Comparison of ENCODE assay signal across 1 cellular context in the genomic region with DNA sequence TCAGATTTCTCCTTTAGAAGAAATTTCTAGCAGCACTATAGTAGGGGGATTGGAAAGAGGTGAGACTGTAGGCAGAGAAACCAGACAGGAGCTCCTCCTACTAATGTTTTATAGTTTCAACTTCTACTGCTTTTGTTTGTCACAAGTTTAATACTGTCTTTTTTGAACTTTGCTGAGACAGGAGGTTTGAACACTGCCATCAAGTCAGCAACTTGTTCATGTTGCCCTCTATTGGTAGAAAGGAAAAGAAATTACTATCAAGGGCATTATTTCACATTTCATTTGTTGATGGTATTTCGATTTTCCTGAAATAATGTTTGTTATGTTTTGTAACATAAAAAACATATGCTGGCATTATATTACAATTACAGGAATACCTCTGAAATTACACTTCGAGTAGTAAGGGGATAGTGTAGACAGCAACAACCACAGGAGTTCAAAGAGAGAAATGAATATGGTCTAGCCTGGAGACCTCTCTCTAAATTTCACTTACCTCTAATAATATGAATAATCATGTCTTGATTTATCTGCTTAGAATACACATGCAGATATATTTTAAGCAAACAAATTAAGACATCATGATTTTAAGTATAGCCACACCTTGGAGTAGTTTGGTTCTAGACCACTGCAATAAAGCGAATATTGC.
TF ChIP-seq lines count a peak whose summit lies in the region.

No MANE protein-coding gene starts in this region.

TF ChIP-seq in K562, 482 proteins besides CTCF, POLR2A, EP300 and RAD21 (continued from another document):
- TF ChIP-seq, protein P1, sequence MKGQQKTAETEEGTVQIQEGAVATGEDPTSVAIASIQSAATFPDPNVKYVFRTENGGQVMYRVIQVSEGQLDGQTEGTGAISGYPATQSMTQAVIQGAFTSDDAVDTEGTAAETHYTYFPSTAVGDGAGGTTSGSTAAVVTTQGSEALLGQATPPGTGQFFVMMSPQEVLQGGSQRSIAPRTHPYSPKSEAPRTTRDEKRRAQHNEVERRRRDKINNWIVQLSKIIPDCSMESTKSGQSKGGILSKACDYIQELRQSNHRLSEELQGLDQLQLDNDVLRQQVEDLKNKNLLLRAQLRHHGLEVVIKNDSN (CRISPR knock-in tag; IDR thresholded peaks at IDR 0.05) = no peak
- no peak for TF ChIP-seq RBFOX2 (IDR thresholded peaks at IDR 0.05; ENCODE audit: low read depth, low read length)
